Comparison of ENCODE assay signal across 21 cellular contexts in the genomic region with DNA sequence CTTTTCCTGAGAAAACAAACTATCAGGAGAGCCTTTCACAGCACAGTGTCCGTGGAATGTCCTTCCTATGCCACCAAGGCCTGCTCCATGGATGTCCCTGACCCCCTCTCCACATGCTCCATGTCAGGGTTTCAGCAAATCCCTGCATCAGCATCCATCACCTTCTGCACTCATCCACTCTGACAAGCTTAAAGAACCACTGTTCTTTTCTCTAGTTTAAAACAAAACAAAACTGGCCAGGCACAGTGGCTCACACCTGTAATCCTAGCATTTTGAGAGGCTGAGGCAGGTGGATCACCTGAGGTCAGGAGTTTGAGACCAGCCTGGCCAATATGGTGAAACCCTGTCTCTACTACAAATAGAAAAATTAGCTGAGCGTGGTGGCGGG. TPM values are rescaled to one million over a fixed set of nuclear protein-coding genes. Genes with fewer than 3 reads are reported as not detected.
"Had no signal": no experiment of that assay in that cellular context is flagged by ENCODE, and none has a peak within 500 bp of the region (broad histone marks: within the 10 kb centered on the region; RNA-seq: fewer than 3 reads in every experiment).

No MANE protein-coding gene starts in this region.

RNA-seq across cellular contexts. Expression of a gene that starts 52.7 kb away (rescaled TPM):
- total RNA-seq: naive thymus-derived CD4-positive, alpha-beta T cell; natural killer cell; occipital lobe; osteoblast; ovary; progenitor cell of endocrine pancreas; psoas muscle; renal cortical epithelial cell; right cardiac atrium; right lobe of liver; smooth muscle cell; spleen; stomach; subcutaneous adipose tissue; thoracic aorta; thyroid gland; tibial nerve; upper lobe of left lung; ureter; vagina had no signal
- polyA plus RNA-seq: naive thymus-derived CD4-positive, alpha-beta T cell; neural cell; ovary; psoas muscle; right cardiac atrium; smooth muscle cell; spleen; stomach had no signal
